ENCODE assay signal across 30 cellular contexts in genomic region chr1:153639280-153639679, GRCh38. TPM values are rescaled to one million over a fixed set of nuclear protein-coding genes. Genes with fewer than 3 reads are reported as not detected.
DNase-seq lines count a peak whose midpoint lies in the region; ATAC-seq and TF ChIP-seq lines count a peak whose summit lies in the region.
"Had no signal": no experiment of that assay in that cellular context is flagged by ENCODE, and none has a peak within 500 bp of the region (broad histone marks: within the 10 kb centered on the region; RNA-seq: fewer than 3 reads in every experiment).

No MANE protein-coding gene starts in this region.

- TF ChIP-seq EP300 in SK-N-SH (IDR thresholded peaks at IDR 0.05; ENCODE audit: borderline replicate concordance in 1 of 2, low read depth in 1 of 2, low read length in 1 of 2) = no peak

- H3K27me3 ChIP-seq in psoas muscle (ENCODE audit: insufficient read depth in 3 of 3, low read length in 2 of 3) (no peaks in the 10 kb centered on the region), SK-N-SH (ENCODE audit: insufficient read depth) (no peaks in the 10 kb centered on the region)
- H3K27me3 ChIP-seq: SJSA1 had no signal

- no peaks in the 10 kb centered on the region for H3K9me3 ChIP-seq in psoas muscle
- H3K9me3 ChIP-seq in SK-N-SH = no peaks in the 10 kb centered on the region
- H3K9me3 ChIP-seq: SJSA1 had no signal

- TF ChIP-seq RAD21 in SK-N-SH (IDR thresholded peaks at IDR 0.05; ENCODE audit: low read length) = no peak

- peaks cover 30% of the 10 kb centered on the region for H3F3A ChIP-seq in SK-N-SH (replicated peaks; ENCODE audit: insufficient read depth)

- intact Hi-C loops in left ventricle myocardium superior (cut with micrococcal nuclease) (no loop called here), psoas muscle (cut with DNase I) (no loop called here)

- H3K4me3 Mint-ChIP-seq in chondrocyte (ENCODE audit: unreplicated experiment) (no peak overlapping the region), immature natural killer cell (no peak overlapping the region)

- H2AFZ ChIP-seq in SK-N-SH (ENCODE audit: low read depth) = no peak overlapping the region

- 18 to 47% (median 29%) methylated on average over 3 of the region's 3 CpGs for WGBS in psoas muscle, 3 donors
- WGBS in SK-N-SH (ENCODE audit: low lambda C conversion rate) = 93% methylated on average over 3 of the region's 3 CpGs

- TF ChIP-seq CTCF in chondrocyte (IDR thresholded peaks at IDR 0.05) = no peak
- no peak for TF ChIP-seq CTCF in psoas muscle (IDR thresholded peaks at IDR 0.05)
- no peak for TF ChIP-seq CTCF in SK-N-SH (IDR thresholded peaks at IDR 0.05)

- no peak overlapping the region for H3K4me2 ChIP-seq in SK-N-SH

- H3K27ac Mint-ChIP-seq in chondrocyte (ENCODE audit: unreplicated experiment) = no peak overlapping the region
- H3K27ac Mint-ChIP-seq in immature natural killer cell = no peak overlapping the region

- H3K27ac ChIP-seq in psoas muscle = peak overlapping the region; percentile 100
- H3K27ac ChIP-seq in SK-N-SH (ENCODE audit: low read depth in 2 of 2, low read length in 1 of 2) = no peak overlapping the region
- H3K27ac ChIP-seq: SJSA1 had no signal

- H4K20me1 ChIP-seq in SK-N-SH (ENCODE audit: insufficient read depth) = peaks cover 3% of the 10 kb centered on the region; the same call in 1 of the 2 replicates

- H3K36me3 Mint-ChIP-seq in chondrocyte (ENCODE audit: low read depth) (peaks cover 50% of the 10 kb centered on the region), immature natural killer cell (peaks cover 18 to 33% (median 28%) of the 10 kb centered on the region in 3 donors)

- H3K9me2 ChIP-seq in SK-N-SH = no peaks in the 10 kb centered on the region

- H3K36me3 ChIP-seq in psoas muscle (ENCODE audit: insufficient read depth in 1 of 2, low read depth in 1 of 2) = peaks cover 25 to 88% of the 10 kb centered on the region in 2 donors
- H3K36me3 ChIP-seq in SK-N-SH (replicated peaks in 1 of 2; ENCODE audit: control insufficient read depth in 1 of 2, insufficient read depth in 2 of 2, low read length in 1 of 2) = peaks cover 74 to 87% of the 10 kb centered on the region in 2 experiments

- CTCF ChIA-PET in SK-N-SH (lab: Yijun Ruan, JAX) = interaction anchor here (2.1 to 3.3 kb wide), 3 partner anchors 22 to 67 kb away, joined by 6 to 13 read pairs (median 12); no protein-coding TSS in a partner anchor

- H3K4me1 ChIP-seq in psoas muscle = peaks cover 81% of the 10 kb centered on the region
- H3K4me1 ChIP-seq in SK-N-SH (ENCODE audit: control insufficient read depth in 1 of 2, insufficient read depth in 2 of 2, low read depth in 1 of 2, low read length in 1 of 2) = no peaks in the 10 kb centered on the region; a peak in 1 of 4 replicates

- H3K9me3 Mint-ChIP-seq in chondrocyte (ENCODE audit: low read depth) (no peaks in the 10 kb centered on the region), immature natural killer cell (no peaks in the 10 kb centered on the region)

- H3K79me2 ChIP-seq in SK-N-SH (ENCODE audit: insufficient read depth) = peaks cover 89% of the 10 kb centered on the region

- H3K4me3 ChIP-seq in psoas muscle = peak overlapping the region; percentile 99
- H3K4me3 ChIP-seq in SK-N-SH (ENCODE audit: low read depth in 2 of 2, low read length in 1 of 2) = no peak overlapping the region
- H3K4me3 ChIP-seq: SJSA1 had no signal

- POLR2A ChIA-PET in SK-N-SH (lab: Yijun Ruan, JAX) = no interaction called here

- no peak overlapping the region for H3K9ac ChIP-seq in SK-N-SH

- peak; percentile 79 for ATAC-seq in left ventricle myocardium superior
- peak; percentile 81 to 90 (median 89) for ATAC-seq in psoas muscle
- no peak for ATAC-seq in HG03354 (IDR thresholded peaks at IDR 0.05; ENCODE audit: poor library complexity, severe bottlenecking, unreplicated experiment)
- ATAC-seq: HepG2, PC-3 had no signal

- H3K27me3 Mint-ChIP-seq in chondrocyte (ENCODE audit: low read depth) = no peaks in the 10 kb centered on the region
- peaks cover 0 to 5% (median 3%) of the 10 kb centered on the region in 3 donors for H3K27me3 Mint-ChIP-seq in immature natural killer cell (ENCODE audit: low read depth in 3 of 3)

- H3K4me1 Mint-ChIP-seq in chondrocyte (ENCODE audit: low read depth) (peaks cover 21% of the 10 kb centered on the region), immature natural killer cell (peaks cover 46 to 68% of the 10 kb centered on the region in 2 donors)

- peak; percentile 10 for DNase-seq in activated effector memory CD4-positive, alpha-beta T cell treated with anti-CD3 and anti-CD28 coated beads, Interleukin-2, amount 50 U/mL, for 16 hours
- no peak for DNase-seq in activated effector memory CD4-positive, alpha-beta T cell treated with Interleukin-2 at 50 U/mL for 16 hours
- peak; percentile 20 for DNase-seq in chondrocyte (ENCODE audit: low spot score)
- DNase-seq in left ventricle myocardium superior = peak; percentile 44
- peak in 1 of 2 donors; percentile 75 for DNase-seq in psoas muscle
- no peak for DNase-seq in SK-N-SH
- no peak for DNase-seq in immature natural killer cell
- DNase-seq: 8988T, ACHN, Calu3, DMS79 treated with DMSO at 0.1 percent for 48 hours, GF-D8, HCEC 1CT, KBM-7, MV-4-11, NCI-H1105, NCI-H1436 treated with DMSO at 0.1 percent for 48 hours, NCI-H187 treated with DMSO at 0.1 percent for 48 hours, NCI-H446, NCI-H524 treated with DMSO at 0.1 percent for 48 hours, NCI-H774, PC-3 had no signal

TF ChIP-seq in SK-N-SH, 30 proteins besides CTCF, POLR2A, EP300 and RAD21 (continues in another document):
- TF ChIP-seq FOXM1 (IDR thresholded peaks at IDR 0.05; ENCODE audit: low read depth) (no peak), SIN3A (IDR thresholded peaks at IDR 0.05; ENCODE audit: borderline replicate concordance, low read depth, low read length) (no peak), USF1 (IDR thresholded peaks at IDR 0.05; ENCODE audit: borderline replicate concordance, low read depth) (no peak), SMC3 (IDR thresholded peaks at IDR 0.05; ENCODE audit: low read depth, low read length) (no peak), RCOR1 (IDR thresholded peaks at IDR 0.05; ENCODE audit: low read length) (no peak), MXI1 (IDR thresholded peaks at IDR 0.05; ENCODE audit: low read depth, low read length) (no peak), RXRA (IDR thresholded peaks at IDR 0.05; ENCODE audit: borderline replicate concordance, low read depth) (no peak)

RNA-seq across cellular contexts. Expression of gene CHTOP, which starts 5.4 kb away (rescaled TPM):
- total RNA-seq in chondrocyte = 44.4 to 56.9 TPM (median 47.9 TPM) in 3 replicates
- total RNA-seq in left ventricle myocardium superior = 73.3 TPM
- 10 to 100 TPM; 71.1 to 87.7 (median 80.2) TPM for total RNA-seq in psoas muscle
- polyA plus RNA-seq in psoas muscle = 100 to 1,000 TPM in 2 of 3 donors, 10 to 100 TPM in 1; 88.3 to 122 (median 111) TPM
- polyA plus RNA-seq in SK-N-SH (2012; rRNA removed) = 76.7 and 84.9 TPM in 2 replicates
- polyA plus RNA-seq in SK-N-SH (2012; cell fraction: cytosol; rRNA removed) = 63.8 and 71.2 TPM in 2 replicates
- polyA plus RNA-seq in SK-N-SH (2012; cell fraction: nucleus; rRNA removed) = 96.8 and 111 TPM in 2 replicates
- polyA plus RNA-seq in immature natural killer cell = 10 to 100 TPM; 37.5 to 70.8 (median 63.1) TPM

RNA-seq across cellular contexts. Expression of gene S100A1, which starts 11.0 kb away (rescaled TPM):
- total RNA-seq in chondrocyte = 1.2 to 1.5 TPM (median 1.3 TPM) in 3 replicates
- total RNA-seq in left ventricle myocardium superior = 2,048 TPM
- 1,000 to 10,000 TPM in 3 of 4 donors, 100 to 1,000 TPM in 1; 785 to 1,205 (median 1,028) TPM for total RNA-seq in psoas muscle
- polyA plus RNA-seq in psoas muscle = 1,000 to 10,000 TPM in 1 of 3 donors, 100 to 1,000 TPM in 2; 370 to 1,423 (median 918) TPM
- 0.18 TPM in 1 of 2 replicates, not detected in the other for polyA plus RNA-seq in SK-N-SH (2012; rRNA removed)
- polyA plus RNA-seq in SK-N-SH (2012; cell fraction: cytosol; rRNA removed) = 0.10 and 0.14 TPM in 2 replicates
- 0.11 and 0.21 TPM in 2 replicates for polyA plus RNA-seq in SK-N-SH (2012; cell fraction: nucleus; rRNA removed)
- polyA plus RNA-seq in immature natural killer cell = not detected
- total RNA-seq: Calu3, H1, HT1080, MCF 10A had no signal

RNA-seq across cellular contexts. Expression of gene S100A13, which starts 12.0 kb away (rescaled TPM):
- total RNA-seq in chondrocyte (98.2 to 113 TPM (median 98.4 TPM) in 3 replicates), left ventricle myocardium superior (124 TPM), psoas muscle (100 to 1,000 TPM in 2 of 4 donors, 10 to 100 TPM in 2; 72.4 to 199 (median 106) TPM)
- polyA plus RNA-seq in psoas muscle (100 to 1,000 TPM in 2 of 3 donors, 10 to 100 TPM in 1; 79.6 to 159 (median 133) TPM), SK-N-SH (2012; rRNA removed) (12.3 and 17.1 TPM in 2 replicates), immature natural killer cell (1 to 10 TPM; 1.5 to 9.7 (median 3.7) TPM)
- polyA plus RNA-seq in SK-N-SH (2012; cell fraction: cytosol; rRNA removed) = 11.4 and 14.2 TPM in 2 replicates
- polyA plus RNA-seq in SK-N-SH (2012; cell fraction: nucleus; rRNA removed) = 41.5 and 44.3 TPM in 2 replicates

RNA-seq across cellular contexts. Expression of gene SNAPIN, which starts 19.2 kb away (rescaled TPM):
- total RNA-seq in chondrocyte (31.1 to 41.8 TPM (median 35.9 TPM) in 3 replicates), left ventricle myocardium superior (60.1 TPM), psoas muscle (10 to 100 TPM; 53.9 to 72.0 (median 58.5) TPM)
- polyA plus RNA-seq in psoas muscle (100 to 1,000 TPM in 1 of 3 donors, 10 to 100 TPM in 2; 51.7 to 102 (median 60.4) TPM), SK-N-SH (2012; rRNA removed) (57.6 and 61.7 TPM in 2 replicates), immature natural killer cell (100 to 1,000 TPM in 1 of 3 donors, 10 to 100 TPM in 2; 95.8 to 106 (median 96.0) TPM)
- 56.7 and 57.6 TPM in 2 replicates for polyA plus RNA-seq in SK-N-SH (2012; cell fraction: cytosol; rRNA removed)
- 41.7 and 45.5 TPM in 2 replicates for polyA plus RNA-seq in SK-N-SH (2012; cell fraction: nucleus; rRNA removed)

RNA-seq across cellular contexts. Expression of gene S100A14, which starts 23.2 kb away (rescaled TPM):
- total RNA-seq in chondrocyte = not detected in 3 replicates
- 5.7 TPM for total RNA-seq in left ventricle myocardium superior
- total RNA-seq in psoas muscle = under 1 TPM in 1 of 4 donors, not detected in 3; 0.22 TPM
- under 1 TPM; 0.38 to 0.48 (median 0.39) TPM for polyA plus RNA-seq in psoas muscle
- polyA plus RNA-seq in SK-N-SH (2012; rRNA removed) = 0.15 TPM in 1 of 2 replicates, not detected in the other
- polyA plus RNA-seq in SK-N-SH (2012; cell fraction: cytosol; rRNA removed) = 0.07 TPM in 1 of 2 replicates, not detected in the other
- polyA plus RNA-seq in SK-N-SH (2012; cell fraction: nucleus; rRNA removed) = 0.39 TPM in 1 of 2 replicates, not detected in the other
- polyA plus RNA-seq in immature natural killer cell = not detected
- total RNA-seq: LHCN-M2, SJSA1 had no signal
- polyA plus RNA-seq: BJ had no signal

Comparison
In these comparisons a context has a peak if more than half of its experiments do, and no peak if none do; other contexts are left out.
1. DNase-seq: peak in activated effector memory CD4-positive, alpha-beta T cell treated with anti-CD3 and anti-CD28 coated beads, Interleukin-2, amount 50 U/mL, for 16 hours (single experiment), chondrocyte (single experiment) and left ventricle myocardium superior (single experiment); none in activated effector memory CD4-positive, alpha-beta T cell treated with Interleukin-2 at 50 U/mL for 16 hours (single experiment), SK-N-SH (single experiment) and immature natural killer cell (0 of 3).
2. RNA of gene S100A1, which starts 11.0 kb away (total RNA-seq): 2,048 TPM in left ventricle myocardium superior (single experiment) and 785 to 1,205 TPM in psoas muscle; 1.2 to 1.5 TPM in chondrocyte; every median in the first group is over 100 times any median in the second.